Comparison of ENCODE assay signal across 26 cellular contexts in the genomic region with DNA sequence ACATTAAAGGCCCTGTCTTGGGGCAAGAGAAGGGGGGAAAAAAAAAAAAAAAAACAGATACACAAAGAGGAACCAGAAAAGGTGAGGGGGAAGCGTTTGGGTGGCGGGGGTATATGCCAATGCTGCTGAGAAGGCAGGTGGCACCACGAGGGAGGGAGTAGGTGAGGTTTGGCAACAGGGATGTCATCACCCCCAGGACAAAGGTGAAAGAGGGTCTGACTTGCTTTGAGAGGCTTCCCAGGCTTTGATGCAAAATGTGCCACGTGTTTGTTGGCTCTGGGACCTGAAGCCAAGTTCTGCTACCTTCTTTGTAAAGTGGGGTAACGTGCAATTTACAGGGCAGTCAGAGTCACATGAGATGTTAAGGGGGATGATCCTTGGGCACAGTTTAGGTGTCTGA.
"Had no signal": no experiment of that assay in that cellular context is flagged by ENCODE, and none has a peak within 500 bp of the region (broad histone marks: within the 10 kb centered on the region; RNA-seq: fewer than 3 reads in every experiment).

No MANE protein-coding gene starts in this region.

- H3K4me2 ChIP-seq: neural progenitor cell had no signal

- H3K9me3 ChIP-seq: adrenal gland, body of pancreas, left lung, mucosa of descending colon, thoracic aorta had no signal

- DNase-seq: activated CD4-positive, alpha-beta T cell treated with anti-CD3 and anti-CD28 coated beads for 48 hours; activated CD8-positive, alpha-beta T cell treated with anti-CD3 and anti-CD28 coated beads for 36 hours; activated T-cell treated with anti-CD3 and anti-CD28 coated beads, Interleukin-2, amount 50 U/mL, for 48 hours; adrenal gland; aorta; body of pancreas; effector CD8-positive, alpha-beta T cell; left lung; mucosa of descending colon; posterior cingulate gyrus; stimulated activated CD4-positive, alpha-beta T cell treated with anti-CD3 and anti-CD28 coated beads, Interleukin-15, amount 100 ng/mL, for 24 hours; stimulated activated CD4-positive, alpha-beta T cell treated with anti-CD3 and anti-CD28 coated beads, Interleukin-2, amount 100 ng/mL, for 24 hours; stimulated activated naive CD8-positive, alpha-beta T cell treated with anti-CD3 and anti-CD28 coated beads, Interleukin-15, Interleukin-2, amounts not matched to agents 100 U/mL and 50 U/mL, for 24 hours; T-helper 1 cell had no signal

- H3K4me3 Mint-ChIP-seq: activated CD8-positive, alpha-beta T cell treated with anti-CD3 and anti-CD28 coated beads for 36 hours; neural progenitor cell; type B pancreatic cell had no signal

- H3K9me3 Mint-ChIP-seq: activated CD8-positive, alpha-beta T cell treated with anti-CD3 and anti-CD28 coated beads for 36 hours; activated naive CD4-positive, alpha-beta T cell treated with anti-CD3 and anti-CD28 coated beads, Interleukin-2, amount 50 U/mL, for 72 hours; activated T-helper 2 cell treated with anti-CD3 and anti-CD28 coated beads, Interferon-gamma antibody, Interleukin-2, Interleukin-4, amounts not matched to agents 10 μg/mL and 5 μg/mL and 100 μg/mL, durations not matched to agents 14 hours and 24 hours and 36 hours; neural progenitor cell; type B pancreatic cell had no signal

- H3K9ac ChIP-seq: neural progenitor cell had no signal

- H3K36me3 Mint-ChIP-seq: activated naive CD4-positive, alpha-beta T cell treated with anti-CD3 and anti-CD28 coated beads, Interleukin-2, amount 50 U/mL, for 72 hours; type B pancreatic cell had no signal

- H3K27ac ChIP-seq: adrenal gland, body of pancreas, left lung, neural progenitor cell, thoracic aorta, VCaP had no signal

- H3K27me3 ChIP-seq: adrenal gland, body of pancreas, left lung had no signal

- H3K27ac Mint-ChIP-seq: activated CD8-positive, alpha-beta T cell treated with anti-CD3 and anti-CD28 coated beads for 36 hours; activated naive CD4-positive, alpha-beta T cell treated with anti-CD3 and anti-CD28 coated beads, Interleukin-2, amount 50 U/mL, for 72 hours; activated T-helper 2 cell treated with anti-CD3 and anti-CD28 coated beads, Interferon-gamma antibody, Interleukin-2, Interleukin-4, amounts not matched to agents 10 μg/mL and 5 μg/mL and 100 μg/mL, durations not matched to agents 14 hours and 24 hours and 36 hours; neural progenitor cell; type B pancreatic cell had no signal

- H3K27me3 Mint-ChIP-seq: activated CD8-positive, alpha-beta T cell treated with anti-CD3 and anti-CD28 coated beads for 36 hours; type B pancreatic cell had no signal

- H3K4me3 ChIP-seq: adrenal gland, body of pancreas, left lung, lung, mucosa of descending colon, neural progenitor cell, thoracic aorta had no signal

- FAIRE-seq: colon, frontal cortex, islet of Langerhans had no signal

- H3K36me3 ChIP-seq: adrenal gland, left lung, thoracic aorta had no signal

- ATAC-seq: activated CD4-positive, CD25-positive, alpha-beta regulatory T cell treated with anti-CD3 and anti-CD28 coated beads, Interleukin-2, amount 50 U/mL, for 24 hours; activated CD8-positive, alpha-beta T cell treated with anti-CD3 and anti-CD28 coated beads for 36 hours; activated naive CD4-positive, alpha-beta T cell treated with anti-CD3 and anti-CD28 coated beads, Interleukin-2, amount 50 U/mL, for 72 hours; body of pancreas; left lung; mucosa of descending colon; right cardiac atrium; stimulated activated naive CD8-positive, alpha-beta T cell treated with anti-CD3 and anti-CD28 coated beads, Interleukin-15, Interleukin-2, amounts not matched to agents 100 U/mL and 50 U/mL, for 24 hours had no signal

- H2AFZ ChIP-seq: neural progenitor cell had no signal
